ENCODE assay signal across 20 cellular contexts in the genomic region with DNA sequence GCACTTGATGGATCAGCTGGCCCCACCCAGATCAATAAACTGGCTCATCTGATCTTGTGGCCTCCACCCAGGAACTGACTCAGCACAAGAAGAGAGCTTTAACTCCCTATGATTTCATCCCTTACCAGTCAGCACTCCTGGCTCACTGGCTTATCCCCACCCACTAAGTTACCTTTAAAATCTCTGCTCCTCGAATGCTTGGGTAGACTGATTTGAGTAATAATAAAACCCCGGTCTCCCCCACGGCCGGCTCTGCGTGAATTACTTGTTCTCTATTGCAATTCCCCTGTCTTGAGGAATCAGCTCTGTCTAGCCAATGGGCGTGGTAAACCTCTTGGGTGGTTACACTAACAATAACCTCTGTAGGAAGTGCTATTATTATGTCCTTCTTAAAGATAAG.
"Had no signal": no experiment of that assay in that cellular context is flagged by ENCODE, and none has a peak within 500 bp of the region (broad histone marks: within the 10 kb centered on the region; RNA-seq: fewer than 3 reads in every experiment).

No MANE protein-coding gene starts in this region.

- H3K36me3 ChIP-seq: neutrophil, ovary, prostate gland, thoracic aorta, upper lobe of left lung had no signal

- H3K9me3 ChIP-seq: neutrophil, ovary, prostate gland, thoracic aorta, upper lobe of left lung had no signal

- ATAC-seq: esophagus mucosa, left ventricle myocardium superior had no signal

- H3K27ac ChIP-seq: neutrophil, ovary, prostate gland, thoracic aorta, upper lobe of left lung had no signal

- H3K27me3 ChIP-seq: neutrophil, ovary, upper lobe of left lung had no signal

- H3K4me1 ChIP-seq: prostate gland, upper lobe of left lung had no signal

- DNase-seq: activated CD4-positive, alpha-beta memory T cell treated with anti-CD3 and anti-CD28 coated beads, Interleukin-2, amount 10 ng/mL, durations not matched to agents 7 days and 5 days; activated CD4-positive, alpha-beta T cell treated with anti-CD3 and anti-CD28 coated beads for 4 hours; activated CD4-positive, CD25-positive, alpha-beta regulatory T cell; activated effector memory CD4-positive, alpha-beta T cell treated with anti-CD3 and anti-CD28 coated beads, Interleukin-2, amount 50 U/mL, for 16 hours; activated naive CD4-positive, alpha-beta T cell treated with anti-CD3 and anti-CD28 coated beads, Interleukin-2, amount 10 ng/mL, durations not matched to agents 7 days and 5 days; amygdala; dermis blood vessel endothelial cell; effector CD8-positive, alpha-beta T cell; hypothalamus; left ventricle myocardium superior; midbrain; ovary; stimulated activated CD4-positive, alpha-beta T cell treated with anti-CD3 and anti-CD28 coated beads, Interleukin-4, amount 100 ng/mL, for 24 hours; stimulated activated naive CD4-positive, alpha-beta T cell treated with Interleukin-2 at 50 U/mL for 16 hours; T-helper 1 cell; upper lobe of left lung had no signal

- H3K4me3 ChIP-seq: ovary, prostate gland, thoracic aorta, upper lobe of left lung had no signal
